ENCODE assay signal across 8 cellular contexts in the genomic region with DNA sequence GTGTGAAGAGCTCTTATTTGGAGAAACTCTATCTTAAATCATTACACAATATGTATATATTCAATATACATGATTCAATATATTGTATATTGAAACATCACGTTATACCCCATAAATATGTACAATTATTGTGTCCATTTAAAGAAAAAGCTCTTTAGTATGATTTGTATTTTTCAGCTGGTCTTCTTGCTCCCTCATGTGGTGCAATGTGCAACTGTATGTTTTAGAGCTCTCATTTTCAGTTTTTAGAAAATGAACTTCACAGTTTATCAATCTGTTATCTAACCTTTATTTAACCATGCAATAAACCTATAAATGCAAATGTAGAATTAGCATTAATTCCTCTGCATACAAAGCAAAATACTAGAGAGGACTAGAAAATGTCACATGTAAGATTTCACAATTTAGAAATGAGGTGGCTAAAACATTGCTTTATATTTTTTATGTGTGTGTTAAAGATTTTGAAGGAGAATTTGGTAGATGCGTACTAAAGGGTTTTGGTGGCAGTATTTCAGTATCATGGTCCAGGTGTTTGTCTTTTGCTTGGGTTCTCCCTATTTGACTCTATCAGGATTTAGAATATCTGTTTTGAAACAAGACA.
DNase-seq lines count a peak whose midpoint lies in the region; ATAC-seq and TF ChIP-seq lines count a peak whose summit lies in the region.

No MANE protein-coding gene starts in this region.

- peaks cover 14% of the 10 kb centered on the region for H3K4me1 ChIP-seq in left ventricle myocardium inferior
- H3K4me1 ChIP-seq in Panc1 (ENCODE audit: control insufficient read depth, insufficient read depth, low read length): no peaks in the 10 kb centered on the region
- H3K4me1 ChIP-seq in upper lobe of right lung: peaks cover 15% of the 10 kb centered on the region

- H3K9me3 ChIP-seq in left ventricle myocardium inferior (replicated peaks) (no peaks in the 10 kb centered on the region), Panc1 (ENCODE audit: control insufficient read depth, insufficient read depth, low read depth, low read length) (no peaks in the 10 kb centered on the region), upper lobe of right lung (no peaks in the 10 kb centered on the region), MG63 (no peaks in the 10 kb centered on the region)

- TF ChIP-seq CTCF in left ventricle myocardium inferior (IDR thresholded peaks at IDR 0.05; ENCODE audit: borderline replicate concordance) (peak; percentile 52), Panc1 (IDR thresholded peaks at IDR 0.05) (peak; percentile 59; the same call in 1 of the 2 replicates), fibroblast of villous mesenchyme (IDR thresholded peaks at IDR 0.05; ENCODE audit: insufficient read depth, low read depth, low read length) (peak; percentile 79), upper lobe of right lung (IDR thresholded peaks at IDR 0.05) (peak; percentile 47)

- H3K27ac ChIP-seq in left ventricle myocardium inferior (replicated peaks): no peak overlapping the region
- H3K27ac ChIP-seq in Panc1 (ENCODE audit: low read length): no peak overlapping the region
- H3K27ac ChIP-seq in upper lobe of right lung: no peak overlapping the region

- intact Hi-C loops in left ventricle myocardium inferior (cut with micrococcal nuclease) (no loop called here), left cardiac atrium (cut with DNase I) (no loop called here), Panc1 (cut with micrococcal nuclease; ENCODE audit: unreplicated experiment) (no loop called here), upper lobe of right lung (cut with DNase I) (no loop called here)

- peaks cover 4% of the 10 kb centered on the region for H3K27me3 ChIP-seq in left ventricle myocardium inferior (ENCODE audit: low read depth)
- H3K27me3 ChIP-seq in Panc1 (ENCODE audit: control insufficient read depth, insufficient read depth, low read length): no peaks in the 10 kb centered on the region
- no peaks in the 10 kb centered on the region for H3K27me3 ChIP-seq in upper lobe of right lung
- H3K27me3 ChIP-seq in MG63: no peaks in the 10 kb centered on the region

- H3K4me3 ChIP-seq in left ventricle myocardium inferior (no peak overlapping the region), Panc1 (ENCODE audit: low read depth in 2 of 2, low read length in 2 of 2) (no peak overlapping the region), fibroblast of villous mesenchyme (ENCODE audit: low read depth, low read length) (no peak overlapping the region), upper lobe of right lung (no peak overlapping the region), MG63 (no peak overlapping the region)

- no TSS peak for BruUV-seq in Panc1 (replicated peaks; lab: Mats Ljungman, UMichigan)

- in situ Hi-C loops in Panc1 (cut with HindIII; ENCODE audit: low pct_unique_long_range_greater_than_20kb, low sequenced_read_pairs): no loop called here

- ATAC-seq in left cardiac atrium: no peak
- ATAC-seq in Panc1: no peak
- no peak for ATAC-seq in upper lobe of right lung

- H3K36me3 ChIP-seq in left ventricle myocardium inferior (no peaks in the 10 kb centered on the region), Panc1 (ENCODE audit: control insufficient read depth, insufficient read depth, low read length) (no peaks in the 10 kb centered on the region), upper lobe of right lung (no peaks in the 10 kb centered on the region), MG63 (no peaks in the 10 kb centered on the region)

- CTCF ChIA-PET in Panc1 (lab: Charles Lee): interaction anchor here (0.5 to 1.1 kb wide), 8 partner anchors 14 to 1499 kb away, joined by 3 to 4 read pairs (median 4); no protein-coding TSS in a partner anchor

- POLR2A ChIA-PET in Panc1 (lab: Charles Lee): interaction anchor here (0.7 kb wide), 1 partner anchor 821 kb away, joined by 3 read pairs; no protein-coding TSS in a partner anchor

- DNase-seq in left ventricle myocardium inferior (no peak), left cardiac atrium (no peak), Panc1 (ENCODE audit: low read depth, low spot score) (no peak), fibroblast of villous mesenchyme (ENCODE audit: low read depth) (peak; percentile 56), upper lobe of right lung (no peak), MG63 (no peak), cortex of kidney (lab: John Stamatoyannopoulos, UW) (no peak)
- no peak for DNase-seq in NK-92 treated with Interleukin-12 subunit alpha and Interleukin-12 subunit beta, amount 100 ng/mL, for 24 hours (lab: John Stamatoyannopoulos, UW)
